Comparison of ENCODE assay signal across 11 cellular contexts in the genomic region with DNA sequence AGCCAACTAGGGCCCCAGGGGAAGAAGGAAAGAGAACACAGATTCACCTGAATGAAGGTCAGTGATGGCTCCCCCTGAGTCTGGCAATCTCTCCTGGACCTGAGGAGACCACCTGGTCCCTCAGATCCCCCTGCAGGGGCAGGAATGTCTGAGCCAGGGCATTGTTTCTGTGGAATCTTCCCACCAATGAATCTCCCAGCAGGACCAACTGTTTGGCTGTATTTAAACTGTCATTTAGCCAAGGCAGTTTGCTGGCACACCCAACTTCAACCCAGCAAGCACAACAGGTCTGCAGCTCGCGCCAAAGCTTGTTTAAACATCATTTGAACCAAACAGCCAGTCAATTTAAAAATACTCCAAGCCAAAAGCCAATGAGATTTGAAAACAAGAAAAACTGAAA.
DNase-seq lines count a peak whose midpoint lies in the region; ATAC-seq, FAIRE-seq and TF ChIP-seq lines count a peak whose summit lies in the region.
"Had no signal": no experiment of that assay in that cellular context is flagged by ENCODE, and none has a peak within 500 bp of the region (broad histone marks: within the 10 kb centered on the region; RNA-seq: fewer than 3 reads in every experiment).

No MANE protein-coding gene starts in this region.

- CTCF ChIA-PET in CD8-positive, alpha-beta T cell (lab: Charles Lee), result interaction anchor here (3.2 kb wide), 1 partner anchor 13 kb away, joined by 13 read pairs; no protein-coding TSS in a partner anchor

- no peak for TF ChIP-seq CTCF in 22Rv1 (IDR thresholded peaks at IDR 0.05)
- TF ChIP-seq CTCF in mucosa of descending colon (IDR thresholded peaks at IDR 0.05), result no peak
- no peak for TF ChIP-seq CTCF in uterus (IDR thresholded peaks at IDR 0.05)
- no peak for TF ChIP-seq CTCF in CD8-positive, alpha-beta T cell (IDR thresholded peaks at IDR 0.05)
- TF ChIP-seq CTCF in BE2C (IDR thresholded peaks at IDR 0.05; ENCODE audit: low read depth, low read length), result no peak

- intact Hi-C loops in mucosa of descending colon (cut with DNase I, micrococcal nuclease) (no loop called here), uterus (cut with DNase I; ENCODE audit: low total_unique reads) (no loop called here)
- intact Hi-C loops in CD8-positive, alpha-beta T cell (cut with DNase I, micrococcal nuclease), result no loop called here

- POLR2A ChIA-PET in CD8-positive, alpha-beta T cell (lab: Charles Lee), result no interaction called here

- H3K27ac ChIP-seq in 22Rv1 (peak overlapping the region; percentile 86), uterus (peak overlapping the region in 1 of 2 donors; percentile 16)
- H3K27ac ChIP-seq in CD8-positive, alpha-beta T cell (ENCODE audit: low read depth, low read length), result no peak overlapping the region

- H3K36me3 Mint-ChIP-seq in CD8-positive, alpha-beta T cell, result no peaks in the 10 kb centered on the region

- no peak for FAIRE-seq in frontal cortex (lab: Jason Lieb, UNC)

- H3K9me3 Mint-ChIP-seq in CD8-positive, alpha-beta T cell, result no peaks in the 10 kb centered on the region
- H3K9me3 Mint-ChIP-seq: activated naive CD8-positive, alpha-beta T cell treated with anti-CD3 and anti-CD28 coated beads, Interleukin-2, amount 50 U/mL, for 24 hours had no signal

- H3K4me1 Mint-ChIP-seq in CD8-positive, alpha-beta T cell (ENCODE audit: low read depth), result no peaks in the 10 kb centered on the region
- H3K4me1 Mint-ChIP-seq: activated naive CD8-positive, alpha-beta T cell treated with anti-CD3 and anti-CD28 coated beads, Interleukin-2, amount 50 U/mL, for 24 hours; B cell had no signal

- no peak overlapping the region for H3K4me3 Mint-ChIP-seq in CD8-positive, alpha-beta T cell
- H3K4me3 Mint-ChIP-seq: activated naive CD8-positive, alpha-beta T cell treated with anti-CD3 and anti-CD28 coated beads, Interleukin-2, amount 50 U/mL, for 24 hours; B cell had no signal

- no peak overlapping the region for H3K27ac Mint-ChIP-seq in CD8-positive, alpha-beta T cell
- H3K27ac Mint-ChIP-seq: activated naive CD8-positive, alpha-beta T cell treated with anti-CD3 and anti-CD28 coated beads, Interleukin-2, amount 50 U/mL, for 24 hours; B cell had no signal

- no peak overlapping the region for H3K4me3 ChIP-seq in mucosa of descending colon
- H3K4me3 ChIP-seq in uterus, result no peak overlapping the region
- no peak overlapping the region for H3K4me3 ChIP-seq in CD8-positive, alpha-beta T cell (ENCODE audit: low read depth, low read length)
- no peak overlapping the region for H3K4me3 ChIP-seq in BE2C (ENCODE audit: low read depth, low read length)

- H3K36me3 ChIP-seq in mucosa of descending colon (ENCODE audit: low read depth), result no peaks in the 10 kb centered on the region
- no peaks in the 10 kb centered on the region for H3K36me3 ChIP-seq in uterus
- no peaks in the 10 kb centered on the region for H3K36me3 ChIP-seq in CD8-positive, alpha-beta T cell (ENCODE audit: insufficient read depth, low read length)
- no peaks in the 10 kb centered on the region for H3K36me3 ChIP-seq in BE2C

- peaks cover 9% of the 10 kb centered on the region for H3K27me3 Mint-ChIP-seq in CD8-positive, alpha-beta T cell (ENCODE audit: low read depth)

- no peak for TF ChIP-seq POLR2A in uterus (IDR thresholded peaks at IDR 0.05)

- H3K4me1 ChIP-seq in mucosa of descending colon (ENCODE audit: low read depth) (peaks cover 4% of the 10 kb centered on the region), uterus (no peaks in the 10 kb centered on the region), BE2C (peaks cover 14% of the 10 kb centered on the region)
- H3K4me1 ChIP-seq in CD8-positive, alpha-beta T cell (ENCODE audit: insufficient read depth, low read length), result no peaks in the 10 kb centered on the region

- peak; percentile 76 for ATAC-seq in mucosa of descending colon
- no peak for ATAC-seq in CD8-positive, alpha-beta T cell
- ATAC-seq: activated naive CD8-positive, alpha-beta T cell treated with anti-CD3 and anti-CD28 coated beads, Interleukin-2, amount 50 U/mL, for 24 hours had no signal

- H3K27me3 ChIP-seq in uterus (no peaks in the 10 kb centered on the region), BE2C (no peaks in the 10 kb centered on the region)
- H3K27me3 ChIP-seq in CD8-positive, alpha-beta T cell (ENCODE audit: insufficient read depth, low read length), result peaks cover 3% of the 10 kb centered on the region

- DNase-seq in NCI-H2081 treated with DMSO at 0.1 percent for 48 hours (lab: John Stamatoyannopoulos, UW) (peak; percentile 55), dermis microvascular lymphatic vessel endothelial cell (ENCODE audit: low read depth in 2 of 2) (peak; percentile 53 to 68), mucosa of descending colon (peak in 2 of 3 donors; percentile 52 to 75), frontal cortex (ENCODE audit: low spot score in 2 of 2) (no peak), uterus (no peak), BE2C (no peak)
- no peak for DNase-seq in CD8-positive, alpha-beta T cell
- DNase-seq: activated CD4-positive, alpha-beta T cell treated with anti-CD3 and anti-CD28 coated beads for 48 hours; activated naive CD8-positive, alpha-beta T cell treated with anti-CD3 and anti-CD28 coated beads, Interleukin-2, amount 50 U/mL, for 24 hours had no signal

- H3K9me3 ChIP-seq in mucosa of descending colon (no peaks in the 10 kb centered on the region), uterus (no peaks in the 10 kb centered on the region), BE2C (no peaks in the 10 kb centered on the region)
- H3K9me3 ChIP-seq in CD8-positive, alpha-beta T cell (ENCODE audit: low read length), result no peaks in the 10 kb centered on the region

Comparison
In these comparisons a context has a peak if more than half of its experiments do, and no peak if none do; other contexts are left out.
1. DNase-seq: peak in NCI-H2081 treated with DMSO at 0.1 percent for 48 hours (single experiment), dermis microvascular lymphatic vessel endothelial cell (2 of 2) and mucosa of descending colon (2 of 3); none in frontal cortex (0 of 2), uterus (0 of 2), CD8-positive, alpha-beta T cell (0 of 7) and BE2C (single experiment).